Comparison of ENCODE assay signal across 8 cellular contexts in genomic region chr4:122602277-122603142, GRCh38. TPM values are rescaled to one million over a fixed set of nuclear protein-coding genes. Genes with fewer than 3 reads are reported as not detected.
A peak's percentile ranks its signal among the peaks of the same experiment; 100 is the strongest.
DNase-seq lines count a peak whose midpoint lies in the region; ATAC-seq and TF ChIP-seq lines count a peak whose summit lies in the region.

No MANE protein-coding gene starts in this region.

- peaks cover 9% of the 10 kb centered on the region for H3K36me3 Mint-ChIP-seq in activated CD4-positive, alpha-beta T cell treated with anti-CD3 and anti-CD28 coated beads, Interleukin-2, amount 10 ng/mL, durations not matched to agents 24 days and 14 days (ENCODE audit: low read depth)

- TF ChIP-seq CTCF in RWPE2 (IDR thresholded peaks at IDR 0.05; ENCODE audit: poor library complexity, severe bottlenecking) (peak; percentile 82), gastrocnemius medialis (IDR thresholded peaks at IDR 0.05 in 4 of 5, conservative IDR thresholded peaks at IDR 0.05 in 1 of 5) (peak in 4 of 5 experiments; percentile 9 to 52 (median 42))

- ATAC-seq in HG02870 (IDR thresholded peaks at IDR 0.05; ENCODE audit: unreplicated experiment) (peak; percentile 92), RWPE2 (ENCODE audit: low read depth) (peak; percentile 86), gastrocnemius medialis (peak; percentile 79 to 83)

- H3K27ac Mint-ChIP-seq in activated CD4-positive, alpha-beta T cell treated with anti-CD3 and anti-CD28 coated beads, Interleukin-2, amount 10 ng/mL, durations not matched to agents 24 days and 14 days: peak overlapping the region; percentile 77

- intact Hi-C loops in activated CD4-positive, alpha-beta T cell treated with anti-CD3 and anti-CD28 coated beads, Interleukin-2, amount 10 ng/mL, durations not matched to agents 24 days and 14 days (cut with micrococcal nuclease): loop anchor here (1.0 to 5.0 kb wide), 7 partner anchors 18 to 329 kb away; partner anchors contain the start of genes BBS12, FGF2 and IL21
- intact Hi-C loops in gastrocnemius medialis (cut with DNase I; ENCODE audit: low total_unique reads): loop anchor here (1.0 to 5.0 kb wide), 2 partner anchors 60 to 115 kb away; no protein-coding TSS in a partner anchor

- no peak for TF ChIP-seq POLR2A in gastrocnemius medialis (IDR thresholded peaks at IDR 0.05)

- no peaks in the 10 kb centered on the region for H3K36me3 ChIP-seq in RWPE2 (ENCODE audit: low read depth)
- no peaks in the 10 kb centered on the region for H3K36me3 ChIP-seq in gastrocnemius medialis

- peaks cover 28% of the 10 kb centered on the region for H3K4me1 Mint-ChIP-seq in activated CD4-positive, alpha-beta T cell treated with anti-CD3 and anti-CD28 coated beads, Interleukin-2, amount 10 ng/mL, durations not matched to agents 24 days and 14 days

- H3K9me3 ChIP-seq in RWPE2 (ENCODE audit: severe bottlenecking): peaks cover 2% of the 10 kb centered on the region
- H3K9me3 ChIP-seq in gastrocnemius medialis: no peaks in the 10 kb centered on the region

- H3K27ac ChIP-seq in RWPE2 (ENCODE audit: poor library complexity, severe bottlenecking): no peak overlapping the region
- no peak overlapping the region for H3K27ac ChIP-seq in gastrocnemius medialis

- H3K27me3 ChIP-seq in RWPE2 (ENCODE audit: insufficient read depth, poor library complexity, severe bottlenecking): no peaks in the 10 kb centered on the region
- H3K27me3 ChIP-seq in gastrocnemius medialis: no peaks in the 10 kb centered on the region

- H3K27me3 Mint-ChIP-seq in activated CD4-positive, alpha-beta T cell treated with anti-CD3 and anti-CD28 coated beads, Interleukin-2, amount 10 ng/mL, durations not matched to agents 24 days and 14 days: no peaks in the 10 kb centered on the region

- DNase-seq in activated CD4-positive, alpha-beta T cell treated with anti-CD3 and anti-CD28 coated beads, Interleukin-2, amount 10 ng/mL, durations not matched to agents 24 days and 14 days: peak; percentile 73
- DNase-seq in activated CD4-positive, alpha-beta T cell treated with anti-CD3 and anti-CD28 coated beads for 4 hours: no peak
- DNase-seq in RWPE2 (ENCODE audit: low spot score) (no peak), fibroblast of peridontal ligament (ENCODE audit: extremely low read depth) (peak; percentile 76), gastrocnemius medialis (no peak), NCI-H1694 (lab: John Stamatoyannopoulos, UW) (no peak)
- DNase-seq in activated effector memory CD4-positive, alpha-beta T cell treated with anti-CD3 and anti-CD28 coated beads, Interleukin-2, amount 50 U/mL, for 16 hours: no peak

- H3K4me1 ChIP-seq in RWPE2 (ENCODE audit: insufficient read depth, poor library complexity, severe bottlenecking) (no peaks in the 10 kb centered on the region), gastrocnemius medialis (no peaks in the 10 kb centered on the region)

- in situ Hi-C loops in gastrocnemius medialis (cut with MboI; ENCODE audit: low sequenced_read_pairs in 4 of 4): loop anchor here in 3 of 4 donors (5.0 to 10.0 kb wide), 2 partner anchors 112 to 120 kb away; no protein-coding TSS in a partner anchor

- peaks cover 10% of the 10 kb centered on the region for H3K9me3 Mint-ChIP-seq in activated CD4-positive, alpha-beta T cell treated with anti-CD3 and anti-CD28 coated beads, Interleukin-2, amount 10 ng/mL, durations not matched to agents 24 days and 14 days

- peak overlapping the region; percentile 72 for H3K4me3 Mint-ChIP-seq in activated CD4-positive, alpha-beta T cell treated with anti-CD3 and anti-CD28 coated beads, Interleukin-2, amount 10 ng/mL, durations not matched to agents 24 days and 14 days

- H3K4me3 ChIP-seq in RWPE2 (ENCODE audit: severe bottlenecking) (no peak overlapping the region), gastrocnemius medialis (no peak overlapping the region)

RNA-seq across cellular contexts. Expression of gene IL21, which starts 18.4 kb away (rescaled TPM):
- total RNA-seq in activated CD4-positive, alpha-beta T cell treated with anti-CD3 and anti-CD28 coated beads, Interleukin-2, amount 10 ng/mL, durations not matched to agents 24 days and 14 days: 93.8 and 95.3 TPM in 2 replicates
- not detected for total RNA-seq in gastrocnemius medialis

Comparison
In these comparisons a context has a peak if more than half of its experiments do, and no peak if none do; other contexts are left out.
1. DNase-seq: peak in activated CD4-positive, alpha-beta T cell treated with anti-CD3 and anti-CD28 coated beads, Interleukin-2, amount 10 ng/mL, durations not matched to agents 24 days and 14 days (single experiment) and fibroblast of peridontal ligament (single experiment); none in activated CD4-positive, alpha-beta T cell treated with anti-CD3 and anti-CD28 coated beads for 4 hours (0 of 2), RWPE2 (single experiment), gastrocnemius medialis (0 of 2), activated effector memory CD4-positive, alpha-beta T cell treated with anti-CD3 and anti-CD28 coated beads, Interleukin-2, amount 50 U/mL, for 16 hours (single experiment) and NCI-H1694 (single experiment).
2. RNA of gene IL21, which starts 18.4 kb away (total RNA-seq): 93.8 to 95.3 TPM in activated CD4-positive, alpha-beta T cell treated with anti-CD3 and anti-CD28 coated beads, Interleukin-2, amount 10 ng/mL, durations not matched to agents 24 days and 14 days; not detected in gastrocnemius medialis; every median in the first group is over 10 times any median in the second.
3. Peak in every context shown above with its lines, with median percentiles within 50 percentile points of each other: ATAC-seq.